Comparison of ENCODE assay signal across 9 cellular contexts in genomic region chr9:109894921-109895758, GRCh38.
DNase-seq lines count a peak whose midpoint lies in the region; ATAC-seq, FAIRE-seq and TF ChIP-seq lines count a peak whose summit lies in the region.
"Had no signal": no experiment of that assay in that cellular context is flagged by ENCODE, and none has a peak within 500 bp of the region (broad histone marks: within the 10 kb centered on the region; RNA-seq: fewer than 3 reads in every experiment).

No MANE protein-coding gene starts in this region.

- H3K36me3 Mint-ChIP-seq in MCF 10A (ENCODE audit: insufficient read depth, unreplicated experiment) (no peaks in the 10 kb centered on the region), T-cell (no peaks in the 10 kb centered on the region)
- no peaks in the 10 kb centered on the region for H3K36me3 Mint-ChIP-seq in activated naive CD8-positive, alpha-beta T cell treated with anti-CD3 and anti-CD28 coated beads, Interleukin-2, amount 50 U/mL, for 24 hours (ENCODE audit: low read depth)
- no peaks in the 10 kb centered on the region for H3K36me3 Mint-ChIP-seq in stimulated activated naive B cell treated with anti-CD40 and anti-IgM and Interleukin-4, amounts not matched to agents 10 μg/mL and 1 μg/mL and 100 μg/mL, for 72 hours

- in situ Hi-C loops in mammary epithelial cell (cut with MboI; ENCODE audit: low sequenced_read_pairs in 2 of 2) (no loop called here), GM13977 (cut with MboI; ENCODE audit: low pct_unique_long_range_greater_than_20kb, low sequenced_read_pairs, unreplicated experiment) (no loop called here)

- dilution Hi-C loops in mammary epithelial cell (cut with HindIII; ENCODE audit: low sequenced_read_pairs) = no loop called here

- no peak overlapping the region for H3K4me3 ChIP-seq in mammary epithelial cell (replicated peaks in 1 of 3; ENCODE audit: insufficient read depth in 1 of 3, low read depth in 2 of 3, low read length in 3 of 3)
- H3K4me3 ChIP-seq in pancreas = no peak overlapping the region

- H3K9ac ChIP-seq in mammary epithelial cell (ENCODE audit: insufficient read depth, low read length) = no peak overlapping the region

- H3K9me3 Mint-ChIP-seq in MCF 10A (ENCODE audit: unreplicated experiment) (no peaks in the 10 kb centered on the region), T-cell (no peaks in the 10 kb centered on the region)
- H3K9me3 Mint-ChIP-seq in activated naive CD8-positive, alpha-beta T cell treated with anti-CD3 and anti-CD28 coated beads, Interleukin-2, amount 50 U/mL, for 24 hours = no peaks in the 10 kb centered on the region
- H3K9me3 Mint-ChIP-seq in stimulated activated naive B cell treated with anti-CD40 and anti-IgM and Interleukin-4, amounts not matched to agents 10 μg/mL and 1 μg/mL and 100 μg/mL, for 72 hours = no peaks in the 10 kb centered on the region

- H3K4me1 Mint-ChIP-seq in MCF 10A (ENCODE audit: insufficient read depth, unreplicated experiment) = peaks cover 3% of the 10 kb centered on the region
- H3K4me1 Mint-ChIP-seq in activated naive CD8-positive, alpha-beta T cell treated with anti-CD3 and anti-CD28 coated beads, Interleukin-2, amount 50 U/mL, for 24 hours = peaks cover 23% of the 10 kb centered on the region
- H3K4me1 Mint-ChIP-seq in stimulated activated naive B cell treated with anti-CD40 and anti-IgM and Interleukin-4, amounts not matched to agents 10 μg/mL and 1 μg/mL and 100 μg/mL, for 72 hours = peaks cover 26 to 31% of the 10 kb centered on the region in 2 donors
- H3K4me1 Mint-ChIP-seq in T-cell = peaks cover 4 to 11% (median 6%) of the 10 kb centered on the region in 3 donors

- 70% methylated on average over 6 of the region's 6 CpGs for WGBS in mammary epithelial cell (ENCODE audit: low coverage, missing lambda C conversion rate)
- WGBS in pancreas, 2 donors = 67 to 74% methylated on average over 6 of the region's 6 CpGs

- FAIRE-seq in pancreas (lab: Jason Lieb, UNC) = no peak
- FAIRE-seq: islet of Langerhans had no signal

- H3K27me3 Mint-ChIP-seq in MCF 10A (ENCODE audit: insufficient read depth, unreplicated experiment) (no peaks in the 10 kb centered on the region), T-cell (peaks cover 0 to 6% of the 10 kb centered on the region in 2 donors)
- H3K27me3 Mint-ChIP-seq in activated naive CD8-positive, alpha-beta T cell treated with anti-CD3 and anti-CD28 coated beads, Interleukin-2, amount 50 U/mL, for 24 hours = no peaks in the 10 kb centered on the region
- H3K27me3 Mint-ChIP-seq in stimulated activated naive B cell treated with anti-CD40 and anti-IgM and Interleukin-4, amounts not matched to agents 10 μg/mL and 1 μg/mL and 100 μg/mL, for 72 hours = peaks cover 0 to 5% of the 10 kb centered on the region in 2 donors

- H3K27ac Mint-ChIP-seq in MCF 10A (ENCODE audit: low read depth, unreplicated experiment) (no peak overlapping the region), T-cell (no peak overlapping the region)
- H3K27ac Mint-ChIP-seq in activated naive CD8-positive, alpha-beta T cell treated with anti-CD3 and anti-CD28 coated beads, Interleukin-2, amount 50 U/mL, for 24 hours = peak overlapping the region; percentile 83
- peak overlapping the region; percentile 63 for H3K27ac Mint-ChIP-seq in stimulated activated naive B cell treated with anti-CD40 and anti-IgM and Interleukin-4, amounts not matched to agents 10 μg/mL and 1 μg/mL and 100 μg/mL, for 72 hours

- H3K4me2 ChIP-seq in mammary epithelial cell (ENCODE audit: insufficient read depth, low read depth, low read length) = no peak overlapping the region

- peaks cover 3% of the 10 kb centered on the region for H3K4me1 ChIP-seq in mammary epithelial cell (ENCODE audit: insufficient read depth, low read length)
- H3K4me1 ChIP-seq in pancreas = no peaks in the 10 kb centered on the region

- H3K4me3 Mint-ChIP-seq in MCF 10A (ENCODE audit: unreplicated experiment) = no peak overlapping the region
- H3K4me3 Mint-ChIP-seq in activated naive CD8-positive, alpha-beta T cell treated with anti-CD3 and anti-CD28 coated beads, Interleukin-2, amount 50 U/mL, for 24 hours = peak overlapping the region; percentile 32
- H3K4me3 Mint-ChIP-seq in stimulated activated naive B cell treated with anti-CD40 and anti-IgM and Interleukin-4, amounts not matched to agents 10 μg/mL and 1 μg/mL and 100 μg/mL, for 72 hours = peak overlapping the region; percentile 6 to 30
- H3K4me3 Mint-ChIP-seq in T-cell = no peak overlapping the region

- CTCF ChIA-PET in mammary epithelial cell (lab: Charles Lee; ENCODE audit: low non-redundant PET) (no interaction called here), MCF 10A (lab: Yijun Ruan, JAX) (no interaction called here), T-cell (lab: Charles Lee) (no interaction called here)

- intact Hi-C loops in mammary epithelial cell (cut with micrococcal nuclease) (no loop called here), MCF 10A (cut with micrococcal nuclease) (no loop called here), pancreas (cut with DNase I) (no loop called here)

- H3K79me2 ChIP-seq in mammary epithelial cell (ENCODE audit: insufficient read depth, low read length) = no peaks in the 10 kb centered on the region

- POLR2A ChIA-PET in MCF 10A (lab: Yijun Ruan, JAX) (interaction anchor here (0.8 kb wide), 1 partner anchor 403 kb away, joined by 3 read pairs; no protein-coding TSS in a partner anchor), T-cell (lab: Charles Lee) (no interaction called here)

- no peaks in the 10 kb centered on the region for H3K9me3 ChIP-seq in mammary epithelial cell (replicated peaks; ENCODE audit: insufficient read depth, low read length)
- H3K9me3 ChIP-seq in pancreas = no peaks in the 10 kb centered on the region

- no peaks in the 10 kb centered on the region for H4K20me1 ChIP-seq in mammary epithelial cell (ENCODE audit: insufficient read depth, low read length)

- H3K36me3 ChIP-seq in mammary epithelial cell (ENCODE audit: insufficient read depth, low read length) = no peaks in the 10 kb centered on the region
- no peaks in the 10 kb centered on the region for H3K36me3 ChIP-seq in pancreas

- no peak for TF ChIP-seq CTCF in mammary epithelial cell (conservative IDR thresholded peaks at IDR 0.05 in 1 of 2, IDR thresholded peaks at IDR 0.05 in 1 of 2; ENCODE audit: extremely low read depth in 1 of 2, insufficient read depth in 1 of 2, low read depth in 1 of 2, low read length in 2 of 2)
- no peak for TF ChIP-seq CTCF in MCF 10A (IDR thresholded peaks at IDR 0.05; ENCODE audit: unreplicated experiment)
- no peak for TF ChIP-seq CTCF in GM13977 (IDR thresholded peaks at IDR 0.05; ENCODE audit: extremely low read depth, insufficient read depth, missing control alignments)
- TF ChIP-seq CTCF in pancreas (IDR thresholded peaks at IDR 0.05) = no peak

- no peak overlapping the region for H2AFZ ChIP-seq in mammary epithelial cell (ENCODE audit: low read depth, low read length)

- DNase-seq in mammary epithelial cell (peak; percentile 37), MCF 10A (ENCODE audit: unreplicated experiment) (no peak), GM13977 (ENCODE audit: low spot score) (no peak), pancreas (no peak), T-cell (no peak)
- DNase-seq in activated naive CD8-positive, alpha-beta T cell treated with anti-CD3 and anti-CD28 coated beads, Interleukin-2, amount 50 U/mL, for 24 hours = peak; percentile 30
- no peak for DNase-seq in stimulated activated naive B cell treated with anti-CD40 and anti-IgM and Interleukin-4, amounts not matched to agents 10 μg/mL and 1 μg/mL and 100 μg/mL, for 72 hours

- H3K27ac ChIP-seq in mammary epithelial cell (ENCODE audit: insufficient read depth, low read depth, low read length) = no peak overlapping the region
- H3K27ac ChIP-seq in pancreas = no peak overlapping the region

- no TSS peak for BruUV-seq in mammary epithelial cell (replicated peaks; lab: Mats Ljungman, UMichigan)
- no TSS peak for BruUV-seq in MCF 10A (replicated peaks; lab: Mats Ljungman, UMichigan)

- ATAC-seq in HG03159 (IDR thresholded peaks at IDR 0.05; ENCODE audit: unreplicated experiment) (peak; percentile 72), pancreas (no peak), T-cell (replicated peaks in 1 of 4) (no peak)
- ATAC-seq in activated naive CD8-positive, alpha-beta T cell treated with anti-CD3 and anti-CD28 coated beads, Interleukin-2, amount 50 U/mL, for 24 hours = peak; percentile 71
- peak; percentile 93 to 94 for ATAC-seq in stimulated activated naive B cell treated with anti-CD40 and anti-IgM and Interleukin-4, amounts not matched to agents 10 μg/mL and 1 μg/mL and 100 μg/mL, for 72 hours (replicated peaks)

- H3K27me3 ChIP-seq in mammary epithelial cell (ENCODE audit: insufficient read depth, low read length) = no peaks in the 10 kb centered on the region
- H3K27me3 ChIP-seq in pancreas = no peaks in the 10 kb centered on the region

Comparison
In these comparisons a context has a peak if more than half of its experiments do, and no peak if none do; other contexts are left out.
1. DNase-seq: peak in mammary epithelial cell (single experiment) and activated naive CD8-positive, alpha-beta T cell treated with anti-CD3 and anti-CD28 coated beads, Interleukin-2, amount 50 U/mL, for 24 hours (single experiment); none in MCF 10A (single experiment), stimulated activated naive B cell treated with anti-CD40 and anti-IgM and Interleukin-4, amounts not matched to agents 10 μg/mL and 1 μg/mL and 100 μg/mL, for 72 hours (single experiment), GM13977 (single experiment), pancreas (0 of 6) and T-cell (0 of 34).
2. H3K27ac Mint-ChIP-seq: peak in activated naive CD8-positive, alpha-beta T cell treated with anti-CD3 and anti-CD28 coated beads, Interleukin-2, amount 50 U/mL, for 24 hours (single experiment) and stimulated activated naive B cell treated with anti-CD40 and anti-IgM and Interleukin-4, amounts not matched to agents 10 μg/mL and 1 μg/mL and 100 μg/mL, for 72 hours (single experiment); none in MCF 10A (single experiment) and T-cell (0 of 2).
3. H3K4me3 Mint-ChIP-seq: peak in activated naive CD8-positive, alpha-beta T cell treated with anti-CD3 and anti-CD28 coated beads, Interleukin-2, amount 50 U/mL, for 24 hours (single experiment) and stimulated activated naive B cell treated with anti-CD40 and anti-IgM and Interleukin-4, amounts not matched to agents 10 μg/mL and 1 μg/mL and 100 μg/mL, for 72 hours (2 of 2); none in MCF 10A (single experiment) and T-cell (0 of 3).
4. ATAC-seq: peak in HG03159 (single experiment), activated naive CD8-positive, alpha-beta T cell treated with anti-CD3 and anti-CD28 coated beads, Interleukin-2, amount 50 U/mL, for 24 hours (single experiment) and stimulated activated naive B cell treated with anti-CD40 and anti-IgM and Interleukin-4, amounts not matched to agents 10 μg/mL and 1 μg/mL and 100 μg/mL, for 72 hours (2 of 2); none in pancreas (0 of 4) and T-cell (0 of 4).